1 cellular context compared by ENCODE assay signal in the genomic region with DNA sequence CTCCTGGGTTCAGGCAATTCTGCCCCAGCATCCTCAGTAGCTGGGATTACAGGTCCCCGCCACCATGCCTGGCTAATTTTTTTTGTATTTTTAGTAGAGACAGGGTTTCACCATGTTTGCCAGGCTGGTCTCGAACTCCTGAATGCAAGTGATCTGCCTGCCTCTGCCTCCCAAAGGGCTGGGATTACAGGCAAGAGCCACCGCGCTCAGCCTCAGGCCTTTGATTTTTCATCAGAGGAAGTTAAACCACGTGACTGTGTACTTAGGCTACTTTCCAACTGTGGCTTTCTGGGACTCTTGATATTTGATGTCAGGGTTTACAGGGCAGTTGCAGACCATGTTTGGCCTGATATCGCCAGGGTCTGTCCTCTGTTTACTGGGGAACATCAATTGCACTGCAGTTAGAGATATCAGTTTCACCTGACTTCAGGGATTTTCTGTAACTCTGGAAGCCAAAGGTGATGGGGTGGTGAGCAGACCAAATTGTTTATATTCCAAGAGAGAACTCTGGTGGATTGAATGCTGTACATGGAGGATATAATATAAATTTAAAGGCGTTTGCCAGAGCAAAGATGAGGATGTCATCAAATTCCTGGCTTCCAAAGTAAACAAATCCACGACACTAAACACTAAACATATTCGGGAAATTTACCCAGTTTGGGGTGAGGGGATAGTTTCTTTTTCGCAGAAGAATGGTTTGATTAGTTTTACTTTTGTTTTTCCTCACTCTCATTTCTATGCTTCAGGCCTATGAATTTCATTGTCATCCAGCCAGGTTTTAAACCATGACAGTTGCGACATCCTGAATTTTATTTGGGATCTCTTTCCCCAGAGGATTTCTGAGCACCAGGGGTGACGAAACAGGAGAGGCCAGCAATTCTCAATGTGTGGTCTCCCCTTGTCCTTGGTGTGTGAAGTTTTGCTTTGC.
TF ChIP-seq lines count a peak whose summit lies in the region.

No MANE protein-coding gene starts in this region.

TF ChIP-seq in HepG2, 621 proteins besides CTCF, POLR2A, EP300 and RAD21 (continued from another document and continues in another):
- TF ChIP-seq, protein P1, sequence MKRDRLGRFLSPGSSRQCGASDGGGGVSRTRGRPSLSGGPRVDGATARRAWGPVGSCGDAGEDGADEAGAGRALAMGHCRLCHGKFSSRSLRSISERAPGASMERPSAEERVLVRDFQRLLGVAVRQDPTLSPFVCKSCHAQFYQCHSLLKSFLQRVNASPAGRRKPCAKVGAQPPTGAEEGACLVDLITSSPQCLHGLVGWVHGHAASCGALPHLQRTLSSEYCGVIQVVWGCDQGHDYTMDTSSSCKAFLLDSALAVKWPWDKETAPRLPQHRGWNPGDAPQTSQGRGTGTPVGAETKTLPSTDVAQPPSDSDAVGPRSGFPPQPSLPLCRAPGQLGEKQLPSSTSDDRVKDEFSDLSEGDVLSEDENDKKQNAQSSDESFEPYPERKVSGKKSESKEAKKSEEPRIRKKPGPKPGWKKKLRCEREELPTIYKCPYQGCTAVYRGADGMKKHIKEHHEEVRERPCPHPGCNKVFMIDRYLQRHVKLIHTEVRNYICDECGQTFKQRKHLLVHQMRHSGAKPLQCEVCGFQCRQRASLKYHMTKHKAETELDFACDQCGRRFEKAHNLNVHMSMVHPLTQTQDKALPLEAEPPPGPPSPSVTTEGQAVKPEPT (CRISPR knock-in tag; IDR thresholded peaks at IDR 0.05; ENCODE audit: low read depth) = no peak
- TF ChIP-seq AGO2 (optimal IDR thresholded peaks at IDR 0.05; ENCODE audit: low read depth, low read length) = no peak
- TF ChIP-seq ZNF432 (CRISPR knock-in tag; IDR thresholded peaks at IDR 0.05; ENCODE audit: borderline replicate concordance) = no peak
- TF ChIP-seq SP1 (IDR thresholded peaks at IDR 0.05) = no peak
- TF ChIP-seq SP1 (CRISPR knock-in tag; IDR thresholded peaks at IDR 0.05) = no peak
- TF ChIP-seq ARHGAP35 (CRISPR knock-in tag; IDR thresholded peaks at IDR 0.05; ENCODE audit: borderline replicate concordance) = no peak; the same call in 1 of the 2 replicates
- TF ChIP-seq FOSL2 (CRISPR knock-in tag; IDR thresholded peaks at IDR 0.05) = peak; percentile 59
- TF ChIP-seq ZMAT3 (CRISPR knock-in tag; conservative IDR thresholded peaks at IDR 0.05) = no peak
- TF ChIP-seq ZNF138 (CRISPR knock-in tag; IDR thresholded peaks at IDR 0.05; ENCODE audit: low read depth) = no peak
- TF ChIP-seq ZNF296 (CRISPR knock-in tag; conservative IDR thresholded peaks at IDR 0.05) = no peak
- no peak for TF ChIP-seq KLF15 (CRISPR knock-in tag; IDR thresholded peaks at IDR 0.05; ENCODE audit: borderline replicate concordance)
- no peak for TF ChIP-seq ZNF569 (CRISPR knock-in tag; IDR thresholded peaks at IDR 0.05; ENCODE audit: borderline replicate concordance)
- peak; percentile 67; the same call in 1 of the 2 replicates for TF ChIP-seq NFKBIZ (CRISPR knock-in tag; IDR thresholded peaks at IDR 0.05)
- TF ChIP-seq, protein P2, sequence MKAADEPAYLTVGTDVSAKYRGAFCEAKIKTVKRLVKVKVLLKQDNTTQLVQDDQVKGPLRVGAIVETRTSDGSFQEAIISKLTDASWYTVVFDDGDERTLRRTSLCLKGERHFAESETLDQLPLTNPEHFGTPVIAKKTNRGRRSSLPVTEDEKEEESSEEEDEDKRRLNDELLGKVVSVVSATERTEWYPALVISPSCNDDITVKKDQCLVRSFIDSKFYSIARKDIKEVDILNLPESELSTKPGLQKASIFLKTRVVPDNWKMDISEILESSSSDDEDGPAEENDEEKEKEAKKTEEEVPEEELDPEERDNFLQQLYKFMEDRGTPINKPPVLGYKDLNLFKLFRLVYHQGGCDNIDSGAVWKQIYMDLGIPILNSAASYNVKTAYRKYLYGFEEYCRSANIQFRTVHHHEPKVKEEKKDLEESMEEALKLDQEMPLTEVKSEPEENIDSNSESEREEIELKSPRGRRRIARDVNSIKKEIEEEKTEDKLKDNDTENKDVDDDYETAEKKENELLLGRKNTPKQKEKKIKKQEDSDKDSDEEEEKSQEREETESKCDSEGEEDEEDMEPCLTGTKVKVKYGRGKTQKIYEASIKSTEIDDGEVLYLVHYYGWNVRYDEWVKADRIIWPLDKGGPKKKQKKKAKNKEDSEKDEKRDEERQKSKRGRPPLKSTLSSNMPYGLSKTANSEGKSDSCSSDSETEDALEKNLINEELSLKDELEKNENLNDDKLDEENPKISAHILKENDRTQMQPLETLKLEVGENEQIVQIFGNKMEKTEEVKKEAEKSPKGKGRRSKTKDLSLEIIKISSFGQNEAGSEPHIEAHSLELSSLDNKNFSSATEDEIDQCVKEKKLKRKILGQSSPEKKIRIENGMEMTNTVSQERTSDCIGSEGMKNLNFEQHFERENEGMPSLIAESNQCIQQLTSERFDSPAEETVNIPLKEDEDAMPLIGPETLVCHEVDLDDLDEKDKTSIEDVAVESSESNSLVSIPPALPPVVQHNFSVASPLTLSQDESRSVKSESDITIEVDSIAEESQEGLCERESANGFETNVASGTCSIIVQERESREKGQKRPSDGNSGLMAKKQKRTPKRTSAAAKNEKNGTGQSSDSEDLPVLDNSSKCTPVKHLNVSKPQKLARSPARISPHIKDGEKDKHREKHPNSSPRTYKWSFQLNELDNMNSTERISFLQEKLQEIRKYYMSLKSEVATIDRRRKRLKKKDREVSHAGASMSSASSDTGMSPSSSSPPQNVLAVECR (CRISPR knock-in tag; IDR thresholded peaks at IDR 0.05; ENCODE audit: borderline replicate concordance) = peak; percentile 57; the same call in 1 of the 2 replicates
- TF ChIP-seq, protein P3, sequence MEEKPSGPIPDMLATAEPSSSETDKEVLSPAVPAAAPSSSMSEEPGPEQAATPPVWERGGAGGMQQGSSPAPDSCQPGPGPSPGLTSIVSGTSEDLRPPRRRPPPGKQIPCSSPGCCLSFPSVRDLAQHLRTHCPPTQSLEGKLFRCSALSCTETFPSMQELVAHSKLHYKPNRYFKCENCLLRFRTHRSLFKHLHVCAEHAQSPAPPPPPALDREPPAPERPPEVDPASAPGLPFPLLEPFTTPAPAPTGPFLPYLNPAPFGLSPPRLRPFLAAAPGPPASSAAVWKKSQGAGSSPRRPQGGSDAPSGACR (CRISPR knock-in tag; IDR thresholded peaks at IDR 0.05) = no peak
- peak; percentile 82 for TF ChIP-seq KDM4B (CRISPR knock-in tag; IDR thresholded peaks at IDR 0.05)
- peak; percentile 73 for TF ChIP-seq CREM (IDR thresholded peaks at IDR 0.05)
- no peak for TF ChIP-seq CREM (CRISPR knock-in tag; IDR thresholded peaks at IDR 0.05)
- TF ChIP-seq, protein P4, sequence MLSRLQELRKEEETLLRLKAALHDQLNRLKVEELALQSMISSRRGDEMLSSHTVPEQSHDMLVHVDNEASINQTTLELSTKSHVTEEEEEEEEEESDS (CRISPR knock-in tag; IDR thresholded peaks at IDR 0.05; ENCODE audit: borderline replicate concordance) = no peak
- TF ChIP-seq, protein P5, sequence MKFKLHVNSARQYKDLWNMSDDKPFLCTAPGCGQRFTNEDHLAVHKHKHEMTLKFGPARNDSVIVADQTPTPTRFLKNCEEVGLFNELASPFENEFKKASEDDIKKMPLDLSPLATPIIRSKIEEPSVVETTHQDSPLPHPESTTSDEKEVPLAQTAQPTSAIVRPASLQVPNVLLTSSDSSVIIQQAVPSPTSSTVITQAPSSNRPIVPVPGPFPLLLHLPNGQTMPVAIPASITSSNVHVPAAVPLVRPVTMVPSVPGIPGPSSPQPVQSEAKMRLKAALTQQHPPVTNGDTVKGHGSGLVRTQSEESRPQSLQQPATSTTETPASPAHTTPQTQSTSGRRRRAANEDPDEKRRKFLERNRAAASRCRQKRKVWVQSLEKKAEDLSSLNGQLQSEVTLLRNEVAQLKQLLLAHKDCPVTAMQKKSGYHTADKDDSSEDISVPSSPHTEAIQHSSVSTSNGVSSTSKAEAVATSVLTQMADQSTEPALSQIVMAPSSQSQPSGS (CRISPR knock-in tag; IDR thresholded peaks at IDR 0.05) = peak; percentile 67
- peak; percentile 34 for TF ChIP-seq IKZF4 (CRISPR knock-in tag; IDR thresholded peaks at IDR 0.05; ENCODE audit: borderline replicate concordance, low read depth, not compliant biosample characterization)
- TF ChIP-seq GTF2F1 (IDR thresholded peaks at IDR 0.05; ENCODE audit: low read length) = peak; percentile 91; the same call in 1 of the 2 replicates
- no peak for TF ChIP-seq PAF1 (CRISPR knock-in tag; IDR thresholded peaks at IDR 0.05)
- TF ChIP-seq FOXP1 (IDR thresholded peaks at IDR 0.05) = peak; percentile 80
- peak; percentile 87 for TF ChIP-seq FOXP1 (CRISPR knock-in tag; IDR thresholded peaks at IDR 0.05)
- peak; percentile 93 for TF ChIP-seq POGZ (CRISPR knock-in tag; IDR thresholded peaks at IDR 0.05)
- TF ChIP-seq, protein P6, sequence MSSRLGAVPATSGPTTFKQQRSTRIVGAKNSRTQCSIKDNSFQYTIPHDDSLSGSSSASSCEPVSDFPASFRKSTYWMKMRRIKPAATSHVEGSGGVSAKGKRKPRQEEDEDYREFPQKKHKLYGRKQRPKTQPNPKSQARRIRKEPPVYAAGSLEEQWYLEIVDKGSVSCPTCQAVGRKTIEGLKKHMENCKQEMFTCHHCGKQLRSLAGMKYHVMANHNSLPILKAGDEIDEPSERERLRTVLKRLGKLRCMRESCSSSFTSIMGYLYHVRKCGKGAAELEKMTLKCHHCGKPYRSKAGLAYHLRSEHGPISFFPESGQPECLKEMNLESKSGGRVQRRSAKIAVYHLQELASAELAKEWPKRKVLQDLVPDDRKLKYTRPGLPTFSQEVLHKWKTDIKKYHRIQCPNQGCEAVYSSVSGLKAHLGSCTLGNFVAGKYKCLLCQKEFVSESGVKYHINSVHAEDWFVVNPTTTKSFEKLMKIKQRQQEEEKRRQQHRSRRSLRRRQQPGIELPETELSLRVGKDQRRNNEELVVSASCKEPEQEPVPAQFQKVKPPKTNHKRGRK (CRISPR knock-in tag; IDR thresholded peaks at IDR 0.05) = no peak
- peak; percentile 62; the same call in 1 of the 2 replicates for TF ChIP-seq IRF9 (CRISPR knock-in tag; IDR thresholded peaks at IDR 0.05; ENCODE audit: borderline replicate concordance)
- peak; percentile 99 for TF ChIP-seq ZMYM2 (CRISPR knock-in tag; IDR thresholded peaks at IDR 0.05)
- TF ChIP-seq ZNF24 (IDR thresholded peaks at IDR 0.05) = no peak
- TF ChIP-seq ZNF792 (CRISPR knock-in tag; IDR thresholded peaks at IDR 0.05) = peak; percentile 90
- 0 out of 2 replicates have a peak, but pooled peaks have one; percentile 15 for TF ChIP-seq HNF1A (IDR thresholded peaks at IDR 0.05; ENCODE audit: low read depth)
- TF ChIP-seq HNF1A (CRISPR knock-in tag; IDR thresholded peaks at IDR 0.05; ENCODE audit: borderline replicate concordance) = peak; percentile 64; the same call in 1 of the 2 replicates
- no peak for TF ChIP-seq ZMAT5 (CRISPR knock-in tag; IDR thresholded peaks at IDR 0.05; ENCODE audit: borderline replicate concordance, low read depth)
- peak; percentile 59 for TF ChIP-seq ZNF574 (CRISPR knock-in tag; IDR thresholded peaks at IDR 0.05)
- TF ChIP-seq ZNF552 (CRISPR knock-in tag; IDR thresholded peaks at IDR 0.05; ENCODE audit: borderline replicate concordance) = no peak
- TF ChIP-seq ZFY (CRISPR knock-in tag; IDR thresholded peaks at IDR 0.05) = peak; percentile 75
- peak; percentile 68; the same call in 1 of the 2 replicates for TF ChIP-seq CHD4 (IDR thresholded peaks at IDR 0.05; ENCODE audit: borderline replicate concordance, low read length)
